8 cellular contexts compared by ENCODE assay signal in the genomic region with DNA sequence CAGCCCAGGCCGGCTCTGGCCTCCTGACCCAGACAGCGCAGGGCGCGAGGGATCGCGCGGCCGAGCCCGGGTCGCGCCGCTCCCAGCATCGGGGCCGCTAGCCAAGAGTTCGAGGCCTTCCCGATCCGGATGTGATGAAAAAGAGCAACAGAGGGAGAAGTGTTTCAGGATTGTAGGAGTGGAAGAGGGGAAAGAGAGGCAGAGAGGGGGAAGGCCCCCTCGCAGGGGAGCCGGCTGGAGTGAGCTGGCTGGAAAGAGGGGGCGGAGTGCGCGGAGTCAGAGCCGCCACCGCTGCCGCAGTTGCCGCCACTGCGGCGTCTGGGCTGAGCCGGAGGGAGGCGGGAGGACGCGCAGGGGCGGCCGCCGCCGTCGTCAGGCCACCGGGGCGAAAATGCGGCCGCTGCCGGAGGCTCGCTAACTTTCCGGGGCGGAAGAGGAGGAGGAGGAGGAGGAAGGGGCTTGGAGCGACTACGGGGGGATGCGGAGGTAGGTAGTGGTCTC. TPM values are rescaled to one million over a fixed set of nuclear protein-coding genes. Genes with fewer than 3 reads are reported as not detected.
A peak's percentile ranks its signal among the peaks of the same experiment; 100 is the strongest.
DNase-seq lines count a peak whose midpoint lies in the region; ATAC-seq, FAIRE-seq and TF ChIP-seq lines count a peak whose summit lies in the region.

No MANE protein-coding gene starts in this region.

- peak overlapping the region; percentile 78 for H3K27ac ChIP-seq in astrocyte (ENCODE audit: low read depth, low read length)

- H3K79me2 ChIP-seq in astrocyte (ENCODE audit: insufficient read depth, low read length): peaks cover 38% of the 10 kb centered on the region

- H3K27ac Mint-ChIP-seq in T-cell (peak overlapping the region; percentile 92 to 94), astrocyte (ENCODE audit: unreplicated experiment) (peak overlapping the region; percentile 47)

- peak overlapping the region; percentile 93 for H3K9ac ChIP-seq in astrocyte (ENCODE audit: low read length)

- peak overlapping the region; percentile 93 for H2AFZ ChIP-seq in astrocyte (ENCODE audit: low read depth, low read length)

- H3K4me1 ChIP-seq in astrocyte (ENCODE audit: insufficient read depth, low read length): peaks cover 5% of the 10 kb centered on the region

- H3K4me1 Mint-ChIP-seq in T-cell (peaks cover 42 to 61% (median 61%) of the 10 kb centered on the region in 3 donors), astrocyte (ENCODE audit: low read depth, unreplicated experiment) (peaks cover 7% of the 10 kb centered on the region)

- no peak for TF ChIP-seq CTCF in astrocyte (IDR thresholded peaks at IDR 0.05; ENCODE audit: insufficient read depth, low read depth, low read length)

- H3K9me3 Mint-ChIP-seq in T-cell (no peaks in the 10 kb centered on the region), astrocyte (ENCODE audit: unreplicated experiment) (no peaks in the 10 kb centered on the region)

- H3K36me3 Mint-ChIP-seq in T-cell (peaks cover 3% of the 10 kb centered on the region), astrocyte (ENCODE audit: low read depth, unreplicated experiment) (no peaks in the 10 kb centered on the region)

- ATAC-seq in GM19035 (IDR thresholded peaks at IDR 0.05; ENCODE audit: unreplicated experiment): peak; percentile 39
- peak; percentile 34 for ATAC-seq in HG03196 (IDR thresholded peaks at IDR 0.05; ENCODE audit: unreplicated experiment)
- ATAC-seq in T-cell (replicated peaks in 1 of 4): peak; percentile 54 to 66 (median 60)

- peak overlapping the region; percentile 91 to 96 (median 95) for H3K4me3 Mint-ChIP-seq in T-cell
- peak overlapping the region; percentile 84 for H3K4me3 Mint-ChIP-seq in astrocyte (ENCODE audit: unreplicated experiment)

- H3K36me3 ChIP-seq in astrocyte (ENCODE audit: insufficient read depth, low read length): no peaks in the 10 kb centered on the region

- CTCF ChIA-PET in T-cell (lab: Charles Lee): no interaction called here

- H3K27me3 ChIP-seq in astrocyte (ENCODE audit: insufficient read depth, low read length): no peaks in the 10 kb centered on the region

- peak overlapping the region; percentile 89 for H3K4me2 ChIP-seq in astrocyte (ENCODE audit: low read length)

- no peaks in the 10 kb centered on the region for H4K20me1 ChIP-seq in astrocyte (ENCODE audit: insufficient read depth, low read length)

- no peaks in the 10 kb centered on the region for H3K9me3 ChIP-seq in astrocyte (ENCODE audit: insufficient read depth, low read depth, low read length)
- H3K9me3 ChIP-seq in iPS-18c (ENCODE audit: control insufficient read depth, insufficient read depth, low read length): no peaks in the 10 kb centered on the region

- DNase-seq in AG08396 (ENCODE audit: low spot score) (peak; percentile 83), T-cell (peak in 31 of 34 experiments; percentile 10 to 59 (median 34)), astrocyte (ENCODE audit: low read depth) (no peak), NCI-H187 treated with DMSO at 0.1 percent for 48 hours (lab: John Stamatoyannopoulos, UW) (no peak)
- peak; percentile 67 for DNase-seq in stimulated activated CD4-positive, alpha-beta T cell treated with anti-CD3 and anti-CD28 coated beads, Interleukin-12 subunit alpha, Interleukin-12 subunit beta, amount 100 ng/mL, for 4 hours

- peak overlapping the region; percentile 80 for H3K4me3 ChIP-seq in astrocyte (ENCODE audit: insufficient read depth, low read depth, low read length)
- peak overlapping the region; percentile 76 for H3K4me3 ChIP-seq in iPS-18c (ENCODE audit: insufficient read depth, low read depth, low read length)

- H3K27me3 Mint-ChIP-seq in T-cell (no peaks in the 10 kb centered on the region), astrocyte (ENCODE audit: low read depth, unreplicated experiment) (no peaks in the 10 kb centered on the region)

- POLR2A ChIA-PET in T-cell (lab: Charles Lee): interaction anchor here (0.6 to 0.7 kb wide), 2 partner anchors 11 to 12 kb away, joined by 3 read pairs; no protein-coding TSS in a partner anchor

- no peak for FAIRE-seq in astrocyte (lab: Jason Lieb, UNC)

RNA-seq across cellular contexts. Expression of a gene that starts 0.3 kb away (rescaled TPM):
- 10 to 100 TPM; 56.3 to 84.6 (median 65.0) TPM for total RNA-seq in T-cell
- 17.7 and 20.3 TPM in 2 replicates for total RNA-seq in astrocyte

Comparison
In these comparisons a context has a peak if more than half of its experiments do, and no peak if none do; other contexts are left out.
1. DNase-seq: peak in AG08396 (single experiment), T-cell (31 of 34) and stimulated activated CD4-positive, alpha-beta T cell treated with anti-CD3 and anti-CD28 coated beads, Interleukin-12 subunit alpha, Interleukin-12 subunit beta, amount 100 ng/mL, for 4 hours (single experiment); none in astrocyte (single experiment) and NCI-H187 treated with DMSO at 0.1 percent for 48 hours (single experiment).
2. Peak in every context shown above with its lines, with median percentiles within 50 percentile points of each other: ATAC-seq.